In the genomic region with DNA sequence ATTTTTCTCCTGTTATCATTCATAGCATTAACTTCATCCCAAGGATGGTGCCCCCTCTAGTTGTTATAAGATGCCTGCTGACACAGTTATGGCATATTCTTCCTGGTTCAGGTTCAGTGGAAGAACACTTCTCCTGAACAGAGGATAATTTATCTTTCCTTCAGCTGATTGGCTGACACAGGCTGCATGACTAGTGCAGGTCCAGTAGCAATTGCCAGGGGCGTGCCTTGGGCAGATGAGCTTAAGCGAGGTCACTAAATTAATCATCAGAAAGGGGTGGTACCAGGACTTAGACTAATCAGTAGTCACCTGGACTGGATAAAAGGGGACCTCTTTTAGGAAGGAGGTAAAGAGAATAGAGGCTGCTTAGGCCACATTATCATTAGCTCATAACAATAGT, we compare ENCODE assay signal across 2 cellular contexts.
TF ChIP-seq lines count a peak whose summit lies in the region.

No MANE protein-coding gene starts in this region.

TF ChIP-seq in IMR-90, 13 proteins besides CTCF, POLR2A, EP300 and RAD21:
- TF ChIP-seq, protein P1, sequence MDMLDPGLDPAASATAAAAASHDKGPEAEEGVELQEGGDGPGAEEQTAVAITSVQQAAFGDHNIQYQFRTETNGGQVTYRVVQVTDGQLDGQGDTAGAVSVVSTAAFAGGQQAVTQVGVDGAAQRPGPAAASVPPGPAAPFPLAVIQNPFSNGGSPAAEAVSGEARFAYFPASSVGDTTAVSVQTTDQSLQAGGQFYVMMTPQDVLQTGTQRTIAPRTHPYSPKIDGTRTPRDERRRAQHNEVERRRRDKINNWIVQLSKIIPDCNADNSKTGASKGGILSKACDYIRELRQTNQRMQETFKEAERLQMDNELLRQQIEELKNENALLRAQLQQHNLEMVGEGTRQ (IDR thresholded peaks at IDR 0.05; ENCODE audit: low read depth, low read length) = peak; percentile 52; the same call in 1 of the 2 replicates
- TF ChIP-seq RFX5 (IDR thresholded peaks at IDR 0.05; ENCODE audit: low read depth, low read length) = no peak

TF ChIP-seq in K562, 482 proteins besides CTCF, POLR2A, EP300 and RAD21:
- TF ChIP-seq MEF2A (IDR thresholded peaks at IDR 0.05; ENCODE audit: control insufficient read depth, low read depth, low read length) = no peak
- TF ChIP-seq SMAD2 (IDR thresholded peaks at IDR 0.05; ENCODE audit: low read depth, low read length) = no peak
- TF ChIP-seq ZEB2 (IDR thresholded peaks at IDR 0.05) = no peak
- TF ChIP-seq, protein P2, sequence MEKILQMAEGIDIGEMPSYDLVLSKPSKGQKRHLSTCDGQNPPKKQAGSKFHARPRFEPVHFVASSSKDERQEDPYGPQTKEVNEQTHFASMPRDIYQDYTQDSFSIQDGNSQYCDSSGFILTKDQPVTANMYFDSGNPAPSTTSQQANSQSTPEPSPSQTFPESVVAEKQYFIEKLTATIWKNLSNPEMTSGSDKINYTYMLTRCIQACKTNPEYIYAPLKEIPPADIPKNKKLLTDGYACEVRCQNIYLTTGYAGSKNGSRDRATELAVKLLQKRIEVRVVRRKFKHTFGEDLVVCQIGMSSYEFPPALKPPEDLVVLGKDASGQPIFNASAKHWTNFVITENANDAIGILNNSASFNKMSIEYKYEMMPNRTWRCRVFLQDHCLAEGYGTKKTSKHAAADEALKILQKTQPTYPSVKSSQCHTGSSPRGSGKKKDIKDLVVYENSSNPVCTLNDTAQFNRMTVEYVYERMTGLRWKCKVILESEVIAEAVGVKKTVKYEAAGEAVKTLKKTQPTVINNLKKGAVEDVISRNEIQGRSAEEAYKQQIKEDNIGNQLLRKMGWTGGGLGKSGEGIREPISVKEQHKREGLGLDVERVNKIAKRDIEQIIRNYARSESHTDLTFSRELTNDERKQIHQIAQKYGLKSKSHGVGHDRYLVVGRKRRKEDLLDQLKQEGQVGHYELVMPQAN (IDR thresholded peaks at IDR 0.05; ENCODE audit: borderline replicate concordance) = no peak
- TF ChIP-seq ZNF212 (CRISPR knock-in tag; IDR thresholded peaks at IDR 0.05) = no peak
- TF ChIP-seq ZNF785 (CRISPR knock-in tag; IDR thresholded peaks at IDR 0.05) = no peak
- TF ChIP-seq, protein P1 (CRISPR knock-in tag; IDR thresholded peaks at IDR 0.05) = peak; percentile 44; the same call in 1 of the 2 replicates
- no peak for TF ChIP-seq POLR2G (IDR thresholded peaks at IDR 0.05; ENCODE audit: low read depth, low read length)
- no peak for TF ChIP-seq GATAD2A (IDR thresholded peaks at IDR 0.05)
- no peak for TF ChIP-seq MXI1 (IDR thresholded peaks at IDR 0.05; ENCODE audit: low read depth, low read length)
- TF ChIP-seq BHLHE40 (IDR thresholded peaks at IDR 0.05; ENCODE audit: low read length) = no peak
- no peak for TF ChIP-seq MAFK (IDR thresholded peaks at IDR 0.05; ENCODE audit: low read length)
- TF ChIP-seq HSF4 (CRISPR knock-in tag; IDR thresholded peaks at IDR 0.05; ENCODE audit: borderline replicate concordance) = no peak
- TF ChIP-seq CHD2 (IDR thresholded peaks at IDR 0.05; ENCODE audit: low read depth, low read length) = no peak
- TF ChIP-seq CEBPB (tag; IDR thresholded peaks at IDR 0.05) = no peak
- no peak for TF ChIP-seq EWSR1 (IDR thresholded peaks at IDR 0.05; ENCODE audit: borderline replicate concordance, low read depth, partially characterized antibody)
- TF ChIP-seq ZNF589 (CRISPR knock-in tag; IDR thresholded peaks at IDR 0.05; ENCODE audit: low read depth) = no peak
- TF ChIP-seq, protein P3, sequence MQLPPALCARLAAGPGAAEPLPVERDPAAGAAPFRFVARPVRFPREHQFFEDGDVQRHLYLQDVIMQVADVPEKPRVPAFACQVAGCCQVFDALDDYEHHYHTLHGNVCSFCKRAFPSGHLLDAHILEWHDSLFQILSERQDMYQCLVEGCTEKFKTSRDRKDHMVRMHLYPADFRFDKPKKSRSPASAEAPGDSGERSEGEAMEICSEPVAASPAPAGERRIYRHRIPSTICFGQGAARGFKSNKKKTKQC (CRISPR knock-in tag; IDR thresholded peaks at IDR 0.05) = no peak
- no peak for TF ChIP-seq ZNF217 (CRISPR knock-in tag; IDR thresholded peaks at IDR 0.05)
- no peak for TF ChIP-seq HMG20B (CRISPR knock-in tag; IDR thresholded peaks at IDR 0.05)
- TF ChIP-seq, protein P4, sequence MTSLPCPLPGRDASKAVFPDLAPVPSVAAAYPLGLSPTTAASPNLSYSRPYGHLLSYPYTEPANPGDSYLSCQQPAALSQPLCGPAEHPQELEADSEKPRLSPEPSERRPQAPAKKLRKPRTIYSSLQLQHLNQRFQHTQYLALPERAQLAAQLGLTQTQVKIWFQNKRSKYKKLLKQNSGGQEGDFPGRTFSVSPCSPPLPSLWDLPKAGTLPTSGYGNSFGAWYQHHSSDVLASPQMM (CRISPR knock-in tag; IDR thresholded peaks at IDR 0.05) = no peak
- peak; percentile 11 for TF ChIP-seq NFYB (IDR thresholded peaks at IDR 0.05; ENCODE audit: extremely low read depth, insufficient read length)
- TF ChIP-seq HDAC8 (tag; IDR thresholded peaks at IDR 0.05) = no peak
- no peak for TF ChIP-seq MCM3 (IDR thresholded peaks at IDR 0.05)
- TF ChIP-seq, protein P5, sequence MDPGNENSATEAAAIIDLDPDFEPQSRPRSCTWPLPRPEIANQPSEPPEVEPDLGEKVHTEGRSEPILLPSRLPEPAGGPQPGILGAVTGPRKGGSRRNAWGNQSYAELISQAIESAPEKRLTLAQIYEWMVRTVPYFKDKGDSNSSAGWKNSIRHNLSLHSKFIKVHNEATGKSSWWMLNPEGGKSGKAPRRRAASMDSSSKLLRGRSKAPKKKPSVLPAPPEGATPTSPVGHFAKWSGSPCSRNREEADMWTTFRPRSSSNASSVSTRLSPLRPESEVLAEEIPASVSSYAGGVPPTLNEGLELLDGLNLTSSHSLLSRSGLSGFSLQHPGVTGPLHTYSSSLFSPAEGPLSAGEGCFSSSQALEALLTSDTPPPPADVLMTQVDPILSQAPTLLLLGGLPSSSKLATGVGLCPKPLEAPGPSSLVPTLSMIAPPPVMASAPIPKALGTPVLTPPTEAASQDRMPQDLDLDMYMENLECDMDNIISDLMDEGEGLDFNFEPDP (CRISPR knock-in tag; IDR thresholded peaks at IDR 0.05) = no peak
- TF ChIP-seq, protein P6, sequence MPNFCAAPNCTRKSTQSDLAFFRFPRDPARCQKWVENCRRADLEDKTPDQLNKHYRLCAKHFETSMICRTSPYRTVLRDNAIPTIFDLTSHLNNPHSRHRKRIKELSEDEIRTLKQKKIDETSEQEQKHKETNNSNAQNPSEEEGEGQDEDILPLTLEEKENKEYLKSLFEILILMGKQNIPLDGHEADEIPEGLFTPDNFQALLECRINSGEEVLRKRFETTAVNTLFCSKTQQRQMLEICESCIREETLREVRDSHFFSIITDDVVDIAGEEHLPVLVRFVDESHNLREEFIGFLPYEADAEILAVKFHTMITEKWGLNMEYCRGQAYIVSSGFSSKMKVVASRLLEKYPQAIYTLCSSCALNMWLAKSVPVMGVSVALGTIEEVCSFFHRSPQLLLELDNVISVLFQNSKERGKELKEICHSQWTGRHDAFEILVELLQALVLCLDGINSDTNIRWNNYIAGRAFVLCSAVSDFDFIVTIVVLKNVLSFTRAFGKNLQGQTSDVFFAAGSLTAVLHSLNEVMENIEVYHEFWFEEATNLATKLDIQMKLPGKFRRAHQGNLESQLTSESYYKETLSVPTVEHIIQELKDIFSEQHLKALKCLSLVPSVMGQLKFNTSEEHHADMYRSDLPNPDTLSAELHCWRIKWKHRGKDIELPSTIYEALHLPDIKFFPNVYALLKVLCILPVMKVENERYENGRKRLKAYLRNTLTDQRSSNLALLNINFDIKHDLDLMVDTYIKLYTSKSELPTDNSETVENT (CRISPR knock-in tag; IDR thresholded peaks at IDR 0.05) = no peak
- TF ChIP-seq ZNF780A (CRISPR knock-in tag; IDR thresholded peaks at IDR 0.05) = no peak
- TF ChIP-seq ZNF384 (IDR thresholded peaks at IDR 0.05; ENCODE audit: low read depth, low read length) = no peak
- no peak for TF ChIP-seq RFX7 (CRISPR knock-in tag; IDR thresholded peaks at IDR 0.05)
- no peak for TF ChIP-seq ZNF507 (tag; conservative IDR thresholded peaks at IDR 0.05)
- TF ChIP-seq, protein P7, sequence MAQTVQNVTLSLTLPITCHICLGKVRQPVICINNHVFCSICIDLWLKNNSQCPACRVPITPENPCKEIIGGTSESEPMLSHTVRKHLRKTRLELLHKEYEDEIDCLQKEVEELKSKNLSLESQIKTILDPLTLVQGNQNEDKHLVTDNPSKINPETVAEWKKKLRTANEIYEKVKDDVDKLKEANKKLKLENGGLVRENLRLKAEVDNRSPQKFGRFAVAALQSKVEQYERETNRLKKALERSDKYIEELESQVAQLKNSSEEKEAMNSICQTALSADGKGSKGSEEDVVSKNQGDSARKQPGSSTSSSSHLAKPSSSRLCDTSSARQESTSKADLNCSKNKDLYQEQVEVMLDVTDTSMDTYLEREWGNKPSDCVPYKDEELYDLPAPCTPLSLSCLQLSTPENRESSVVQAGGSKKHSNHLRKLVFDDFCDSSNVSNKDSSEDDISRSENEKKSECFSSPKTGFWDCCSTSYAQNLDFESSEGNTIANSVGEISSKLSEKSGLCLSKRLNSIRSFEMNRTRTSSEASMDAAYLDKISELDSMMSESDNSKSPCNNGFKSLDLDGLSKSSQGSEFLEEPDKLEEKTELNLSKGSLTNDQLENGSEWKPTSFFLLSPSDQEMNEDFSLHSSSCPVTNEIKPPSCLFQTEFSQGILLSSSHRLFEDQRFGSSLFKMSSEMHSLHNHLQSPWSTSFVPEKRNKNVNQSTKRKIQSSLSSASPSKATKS (CRISPR knock-in tag; IDR thresholded peaks at IDR 0.05) = no peak
- TF ChIP-seq, protein P8, sequence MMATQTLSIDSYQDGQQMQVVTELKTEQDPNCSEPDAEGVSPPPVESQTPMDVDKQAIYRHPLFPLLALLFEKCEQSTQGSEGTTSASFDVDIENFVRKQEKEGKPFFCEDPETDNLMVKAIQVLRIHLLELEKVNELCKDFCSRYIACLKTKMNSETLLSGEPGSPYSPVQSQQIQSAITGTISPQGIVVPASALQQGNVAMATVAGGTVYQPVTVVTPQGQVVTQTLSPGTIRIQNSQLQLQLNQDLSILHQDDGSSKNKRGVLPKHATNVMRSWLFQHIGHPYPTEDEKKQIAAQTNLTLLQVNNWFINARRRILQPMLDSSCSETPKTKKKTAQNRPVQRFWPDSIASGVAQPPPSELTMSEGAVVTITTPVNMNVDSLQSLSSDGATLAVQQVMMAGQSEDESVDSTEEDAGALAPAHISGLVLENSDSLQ (IDR thresholded peaks at IDR 0.05) = peak; percentile 54; the same call in 1 of the 2 replicates
- TF ChIP-seq NR2C2 (CRISPR knock-in tag; IDR thresholded peaks at IDR 0.05) = no peak
- no peak for TF ChIP-seq NR2C2 (tag; IDR thresholded peaks at IDR 0.05)
- no peak for TF ChIP-seq TCFL5 (CRISPR knock-in tag; conservative IDR thresholded peaks at IDR 0.05)
- no peak for TF ChIP-seq RAD51 (IDR thresholded peaks at IDR 0.05; ENCODE audit: borderline replicate concordance, low read depth)
- TF ChIP-seq, protein P9, sequence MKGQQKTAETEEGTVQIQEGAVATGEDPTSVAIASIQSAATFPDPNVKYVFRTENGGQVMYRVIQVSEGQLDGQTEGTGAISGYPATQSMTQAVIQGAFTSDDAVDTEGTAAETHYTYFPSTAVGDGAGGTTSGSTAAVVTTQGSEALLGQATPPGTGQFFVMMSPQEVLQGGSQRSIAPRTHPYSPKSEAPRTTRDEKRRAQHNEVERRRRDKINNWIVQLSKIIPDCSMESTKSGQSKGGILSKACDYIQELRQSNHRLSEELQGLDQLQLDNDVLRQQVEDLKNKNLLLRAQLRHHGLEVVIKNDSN (CRISPR knock-in tag; IDR thresholded peaks at IDR 0.05) = peak; percentile 53
- no peak for TF ChIP-seq ZNF239 (CRISPR knock-in tag; IDR thresholded peaks at IDR 0.05)
- no peak for TF ChIP-seq PCBP1 (IDR thresholded peaks at IDR 0.05; ENCODE audit: low read depth, low read length, poor library complexity, severe bottlenecking)
- TF ChIP-seq, protein P10, sequence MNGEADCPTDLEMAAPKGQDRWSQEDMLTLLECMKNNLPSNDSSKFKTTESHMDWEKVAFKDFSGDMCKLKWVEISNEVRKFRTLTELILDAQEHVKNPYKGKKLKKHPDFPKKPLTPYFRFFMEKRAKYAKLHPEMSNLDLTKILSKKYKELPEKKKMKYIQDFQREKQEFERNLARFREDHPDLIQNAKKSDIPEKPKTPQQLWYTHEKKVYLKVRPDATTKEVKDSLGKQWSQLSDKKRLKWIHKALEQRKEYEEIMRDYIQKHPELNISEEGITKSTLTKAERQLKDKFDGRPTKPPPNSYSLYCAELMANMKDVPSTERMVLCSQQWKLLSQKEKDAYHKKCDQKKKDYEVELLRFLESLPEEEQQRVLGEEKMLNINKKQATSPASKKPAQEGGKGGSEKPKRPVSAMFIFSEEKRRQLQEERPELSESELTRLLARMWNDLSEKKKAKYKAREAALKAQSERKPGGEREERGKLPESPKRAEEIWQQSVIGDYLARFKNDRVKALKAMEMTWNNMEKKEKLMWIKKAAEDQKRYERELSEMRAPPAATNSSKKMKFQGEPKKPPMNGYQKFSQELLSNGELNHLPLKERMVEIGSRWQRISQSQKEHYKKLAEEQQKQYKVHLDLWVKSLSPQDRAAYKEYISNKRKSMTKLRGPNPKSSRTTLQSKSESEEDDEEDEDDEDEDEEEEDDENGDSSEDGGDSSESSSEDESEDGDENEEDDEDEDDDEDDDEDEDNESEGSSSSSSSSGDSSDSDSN (IDR thresholded peaks at IDR 0.05; ENCODE audit: borderline replicate concordance in 1 of 2, low read depth in 2 of 2, low read length in 2 of 2) = no peak
- no peak for TF ChIP-seq ZNF551 (CRISPR knock-in tag; IDR thresholded peaks at IDR 0.05)
- TF ChIP-seq RBM25 (IDR thresholded peaks at IDR 0.05; ENCODE audit: low read depth, low read length, severe bottlenecking) = no peak
- peak; percentile 31 for TF ChIP-seq MEIS2 (IDR thresholded peaks at IDR 0.05; ENCODE audit: partially characterized antibody)
